Comparison of ENCODE assay signal across 17 cellular contexts in the genomic region with DNA sequence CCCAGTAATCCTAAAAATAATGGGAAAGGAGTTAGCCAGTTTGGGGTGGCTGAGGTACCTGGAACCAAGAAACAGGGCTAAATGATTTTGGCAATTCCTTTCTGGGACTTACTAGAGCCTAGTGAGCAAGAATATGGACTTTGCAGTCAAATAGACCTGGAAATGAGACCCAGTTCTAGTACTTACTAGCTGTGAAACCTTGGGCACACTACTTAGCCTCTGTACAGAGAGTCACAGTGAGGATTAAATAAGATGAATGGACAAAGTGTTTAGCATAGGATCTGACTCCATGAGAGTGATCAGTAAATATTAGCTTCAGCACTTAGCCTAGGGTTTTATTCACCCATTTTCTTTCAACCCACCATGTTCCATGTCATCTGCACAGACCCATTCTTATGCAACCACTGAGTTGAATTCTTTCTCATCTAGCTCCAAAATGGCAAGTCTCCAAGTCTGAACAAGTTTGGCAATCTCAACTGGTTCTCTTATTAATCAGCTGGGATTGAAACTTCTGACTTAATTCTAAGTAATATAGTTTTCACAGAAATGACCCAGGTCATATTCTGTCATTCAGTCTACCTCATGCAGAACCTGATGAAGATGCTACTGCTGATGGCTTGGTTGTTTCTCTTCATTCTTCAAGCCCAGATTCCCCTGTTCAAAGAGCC. TPM values are rescaled to one million over a fixed set of nuclear protein-coding genes. Genes with fewer than 3 reads are reported as not detected.
DNase-seq lines count a peak whose midpoint lies in the region; ATAC-seq and TF ChIP-seq lines count a peak whose summit lies in the region.
"Had no signal": no experiment of that assay in that cellular context is flagged by ENCODE, and none has a peak within 500 bp of the region (broad histone marks: within the 10 kb centered on the region; RNA-seq: fewer than 3 reads in every experiment).

No MANE protein-coding gene starts in this region.

- H3F3A ChIP-seq in PC-3 (ENCODE audit: low read length, unreplicated experiment) = no peaks in the 10 kb centered on the region

- ATAC-seq in PC-3 (no peak), foreskin keratinocyte (no peak), GM21786 (IDR thresholded peaks at IDR 0.05; ENCODE audit: unreplicated experiment) (no peak), omental fat pad (ENCODE audit: low FRiP score) (no peak), GM18873 (IDR thresholded peaks at IDR 0.05; ENCODE audit: low FRiP score, unreplicated experiment) (no peak)

- no TSS peak for BruUV-seq in PC-3 (replicated peaks; lab: Mats Ljungman, UMichigan)

- H3K9ac ChIP-seq in PC-3 (ENCODE audit: low read length) = no peak overlapping the region

- no peak overlapping the region for H2AFZ ChIP-seq in PC-3 (ENCODE audit: low read length)

- H3K79me2 ChIP-seq in PC-3 (ENCODE audit: low read length) = no peaks in the 10 kb centered on the region

- H3K36me3 ChIP-seq in PC-3 (ENCODE audit: low read depth, low read length) = no peaks in the 10 kb centered on the region

- peaks cover 49% of the 10 kb centered on the region for H3K4me1 Mint-ChIP-seq in CD14-positive monocyte

- no peaks in the 10 kb centered on the region for H3K36me3 Mint-ChIP-seq in CD14-positive monocyte
- H3K36me3 Mint-ChIP-seq: IgD-negative memory B cell had no signal

- no peaks in the 10 kb centered on the region for H4K20me1 ChIP-seq in PC-3 (ENCODE audit: low read length)

- H3K27me3 ChIP-seq in PC-3 (ENCODE audit: low read length) (no peaks in the 10 kb centered on the region), foreskin keratinocyte (peaks cover 23% of the 10 kb centered on the region)

- intact Hi-C loops in CD14-positive monocyte (cut with micrococcal nuclease) (no loop called here), PC-3 (cut with micrococcal nuclease) (no loop called here)

- no peaks in the 10 kb centered on the region for H3K9me3 Mint-ChIP-seq in CD14-positive monocyte
- H3K9me3 Mint-ChIP-seq: CD4-positive, CD25-positive, alpha-beta regulatory T cell; IgD-negative memory B cell; T-helper 2 cell treated with Interferon-gamma antibody and Interleukin-4, amounts not matched to agents 5 μg/mL and 100 μg/mL, for 36 hours had no signal

- no peak for TF ChIP-seq CTCF in CD14-positive monocyte (IDR thresholded peaks at IDR 0.05)
- TF ChIP-seq CTCF in PC-3 (conservative IDR thresholded peaks at IDR 0.05; ENCODE audit: low read depth, low read length) = no peak
- no peak for TF ChIP-seq CTCF in foreskin keratinocyte (conservative IDR thresholded peaks at IDR 0.05)
- no peak for TF ChIP-seq CTCF in omental fat pad (IDR thresholded peaks at IDR 0.05)

- no peak overlapping the region for H3K27ac ChIP-seq in PC-3 (ENCODE audit: low read length)
- no peak overlapping the region for H3K27ac ChIP-seq in foreskin keratinocyte
- H3K27ac ChIP-seq: RWPE1 had no signal

- H3K9me2 ChIP-seq in PC-3 (replicated peaks; ENCODE audit: low read length) = no peaks in the 10 kb centered on the region

- peak overlapping the region in 1 of 2 donors; percentile 29 for H3K4me3 Mint-ChIP-seq in CD14-positive monocyte
- H3K4me3 Mint-ChIP-seq: CD4-positive, CD25-positive, alpha-beta regulatory T cell; T-helper 2 cell treated with Interferon-gamma antibody and Interleukin-4, amounts not matched to agents 5 μg/mL and 100 μg/mL, for 36 hours had no signal

- H3K4me2 ChIP-seq in PC-3 (ENCODE audit: low read length) = no peak overlapping the region

- H3K4me1 ChIP-seq in PC-3 (ENCODE audit: insufficient read depth, low read length) = no peaks in the 10 kb centered on the region
- no peaks in the 10 kb centered on the region for H3K4me1 ChIP-seq in foreskin keratinocyte

- POLR2A ChIA-PET in PC-3 (lab: Charles Lee; ENCODE audit: unreplicated experiment) = no interaction called here

- H3K27ac Mint-ChIP-seq in CD14-positive monocyte = peak overlapping the region; percentile 86 to 97 (median 93)
- H3K27ac Mint-ChIP-seq: CD4-positive, CD25-positive, alpha-beta regulatory T cell; T-helper 2 cell treated with Interferon-gamma antibody and Interleukin-4, amounts not matched to agents 5 μg/mL and 100 μg/mL, for 36 hours had no signal

- peak; percentile 69 to 76 for DNase-seq in AML-193 (lab: John Stamatoyannopoulos, UW)
- no peak for DNase-seq in CD14-positive monocyte (ENCODE audit: low spot score)
- peak; percentile 58 for DNase-seq in PC-3
- DNase-seq in foreskin keratinocyte = peak; percentile 30 to 59
- no peak for DNase-seq in omental fat pad (ENCODE audit: low spot score)
- DNase-seq: activated CD4-positive, alpha-beta T cell treated with anti-CD3 and anti-CD28 coated beads, Interleukin-2, amount 50 U/mL, for 4 hours; activated naive CD4-positive, alpha-beta T cell; CD4-positive, CD25-positive, alpha-beta regulatory T cell; NCI-H1417 treated with DMSO at 0.1 percent for 48 hours; NCI-H510A treated with DMSO at 0.1 percent for 48 hours; stimulated activated naive CD4-positive, alpha-beta T cell had no signal

- no peak overlapping the region for H3K4me3 ChIP-seq in PC-3 (ENCODE audit: low read length)
- H3K4me3 ChIP-seq: lung had no signal

- peaks cover 0 to 2% (median 0%) of the 10 kb centered on the region in 3 donors for H3K27me3 Mint-ChIP-seq in CD14-positive monocyte (ENCODE audit: low read depth in 3 of 3)
- H3K27me3 Mint-ChIP-seq: CD4-positive, CD25-positive, alpha-beta regulatory T cell; IgD-negative memory B cell had no signal

- no peaks in the 10 kb centered on the region for H3K9me3 ChIP-seq in PC-3 (ENCODE audit: low read length)

- CTCF ChIA-PET in PC-3 (lab: Charles Lee) = no interaction called here

RNA-seq across cellular contexts. Expression of gene SORL1, which starts 15.0 kb away (rescaled TPM):
- polyA plus RNA-seq in CD14-positive monocyte = 10 to 100 TPM; 52.5 to 59.4 TPM
- total RNA-seq in PC-3 (2014; rRNA removed) = 53.7 and 74.5 TPM in 2 replicates
- total RNA-seq in foreskin keratinocyte = 67.1 and 71.9 TPM in 2 replicates
- 9.5 and 11.1 TPM in 2 replicates for polyA plus RNA-seq in foreskin keratinocyte
- 10 to 100 TPM in 3 of 4 donors, 1 to 10 TPM in 1; 5.8 to 93.0 (median 11.1) TPM for total RNA-seq in omental fat pad

Comparison
In these comparisons a context has a peak if more than half of its experiments do, and no peak if none do; other contexts are left out.
1. DNase-seq: peak in AML-193 (2 of 2), PC-3 (single experiment) and foreskin keratinocyte (2 of 2); none in CD14-positive monocyte (single experiment) and omental fat pad (single experiment).